1 cellular context compared by ENCODE assay signal in the genomic region with DNA sequence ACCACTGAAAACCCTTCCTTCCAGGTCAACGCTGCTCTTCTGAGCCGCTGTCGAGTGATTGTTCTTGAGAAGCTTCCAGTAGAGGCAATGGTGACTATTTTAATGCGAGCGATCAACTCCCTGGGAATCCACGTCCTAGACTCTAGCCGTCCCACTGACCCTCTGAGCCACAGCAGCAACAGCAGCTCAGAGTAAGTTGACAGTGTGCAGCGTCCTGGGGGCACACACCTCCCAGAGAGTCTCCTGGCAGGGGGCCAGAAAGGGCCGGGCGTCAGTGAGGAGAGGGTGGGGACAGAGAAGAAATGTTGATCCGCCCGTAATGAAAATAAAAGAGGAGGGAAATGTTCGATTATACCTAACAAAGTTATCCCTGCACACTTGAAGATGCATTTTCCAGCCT.
TF ChIP-seq lines count a peak whose summit lies in the region.

No MANE protein-coding gene starts in this region.

TF ChIP-seq in K562, 482 proteins besides CTCF, POLR2A, EP300 and RAD21 (continues in another document):
- TF ChIP-seq SMARCE1 (IDR thresholded peaks at IDR 0.05) = peak; percentile 62; the same call in 1 of the 2 replicates
- TF ChIP-seq NFIX (CRISPR knock-in tag; IDR thresholded peaks at IDR 0.05; ENCODE audit: low read depth) = peak; percentile 92
- peak; percentile 55; the same call in 1 of the 2 replicates for TF ChIP-seq NKRF (IDR thresholded peaks at IDR 0.05; ENCODE audit: borderline replicate concordance)
- TF ChIP-seq RBBP5 (IDR thresholded peaks at IDR 0.05; ENCODE audit: borderline replicate concordance, insufficient read depth, low read length, poor library complexity, severe bottlenecking) = peak; percentile 29
- TF ChIP-seq ZC3H11A (IDR thresholded peaks at IDR 0.05; ENCODE audit: low read depth, low read length) = no peak
- no peak for TF ChIP-seq NELFE (IDR thresholded peaks at IDR 0.05; ENCODE audit: insufficient read depth, insufficient read length)
- TF ChIP-seq, protein P1, sequence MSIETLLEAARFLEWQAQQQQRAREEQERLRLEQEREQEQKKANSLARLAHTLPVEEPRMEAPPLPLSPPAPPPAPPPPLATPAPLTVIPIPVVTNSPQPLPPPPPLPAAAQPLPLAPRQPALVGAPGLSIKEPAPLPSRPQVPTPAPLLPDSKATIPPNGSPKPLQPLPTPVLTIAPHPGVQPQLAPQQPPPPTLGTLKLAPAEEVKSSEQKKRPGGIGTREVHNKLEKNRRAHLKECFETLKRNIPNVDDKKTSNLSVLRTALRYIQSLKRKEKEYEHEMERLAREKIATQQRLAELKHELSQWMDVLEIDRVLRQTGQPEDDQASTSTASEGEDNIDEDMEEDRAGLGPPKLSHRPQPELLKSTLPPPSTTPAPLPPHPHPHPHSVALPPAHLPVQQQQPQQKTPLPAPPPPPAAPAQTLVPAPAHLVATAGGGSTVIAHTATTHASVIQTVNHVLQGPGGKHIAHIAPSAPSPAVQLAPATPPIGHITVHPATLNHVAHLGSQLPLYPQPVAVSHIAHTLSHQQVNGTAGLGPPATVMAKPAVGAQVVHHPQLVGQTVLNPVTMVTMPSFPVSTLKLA (conservative IDR thresholded peaks at IDR 0.05) = peak in 1 of 2 experiments; percentile 63; a peak in 2 of 4 replicates
- TF ChIP-seq HNRNPH1 (optimal IDR thresholded peaks at IDR 0.05; ENCODE audit: low read depth, low read length) = no peak
- TF ChIP-seq ZBED1 (IDR thresholded peaks at IDR 0.05) = 0 out of 2 replicates have a peak, but pooled peaks have one; percentile 32
- no peak for TF ChIP-seq CREB1 (IDR thresholded peaks at IDR 0.05)
- peak; percentile 33; the same call in 1 of the 2 replicates for TF ChIP-seq CREB1 (CRISPR knock-in tag; IDR thresholded peaks at IDR 0.05)
- peak; percentile 38; the same call in 1 of the 2 replicates for TF ChIP-seq BHLHE40 (IDR thresholded peaks at IDR 0.05; ENCODE audit: low read length)
- TF ChIP-seq RBM34 (IDR thresholded peaks at IDR 0.05; ENCODE audit: borderline replicate concordance, insufficient read depth, low read length) = no peak
- TF ChIP-seq MXI1 (IDR thresholded peaks at IDR 0.05; ENCODE audit: low read depth, low read length) = 0 out of 2 replicates have a peak, but pooled peaks have one; percentile 35
- no peak for TF ChIP-seq SFPQ (IDR thresholded peaks at IDR 0.05; ENCODE audit: low read depth, low read length)
- TF ChIP-seq RBFOX2 (IDR thresholded peaks at IDR 0.05; ENCODE audit: low read depth, low read length) = 0 out of 2 replicates have a peak, but pooled peaks have one; percentile 25
- 0 out of 4 replicates have a peak, but pooled peaks of 1 of the 2 experiments have one; percentile 16 for TF ChIP-seq ARNT (IDR thresholded peaks at IDR 0.05)
- 0 out of 2 replicates have a peak, but pooled peaks have one; percentile 39 for TF ChIP-seq ZBTB2 (IDR thresholded peaks at IDR 0.05)
- peak; percentile 69; the same call in 1 of the 2 replicates for TF ChIP-seq LCOR (CRISPR knock-in tag; IDR thresholded peaks at IDR 0.05)
- TF ChIP-seq MEIS2 (IDR thresholded peaks at IDR 0.05; ENCODE audit: partially characterized antibody) = peak; percentile 15
- 0 out of 2 replicates have a peak, but pooled peaks have one; percentile 12 for TF ChIP-seq PKNOX1 (IDR thresholded peaks at IDR 0.05)
- TF ChIP-seq RB1 (IDR thresholded peaks at IDR 0.05; ENCODE audit: low read depth) = 0 out of 2 replicates have a peak, but pooled peaks have one; percentile 41
- peak; percentile 100 for TF ChIP-seq NFIC (IDR thresholded peaks at IDR 0.05)
- 0 out of 4 replicates have a peak, but pooled peaks of 1 of the 2 experiments have one; percentile 30 for TF ChIP-seq RCOR1 (IDR thresholded peaks at IDR 0.05; ENCODE audit: borderline replicate concordance in 1 of 2, low read depth in 2 of 2, low read length in 2 of 2)
- TF ChIP-seq, protein P2, sequence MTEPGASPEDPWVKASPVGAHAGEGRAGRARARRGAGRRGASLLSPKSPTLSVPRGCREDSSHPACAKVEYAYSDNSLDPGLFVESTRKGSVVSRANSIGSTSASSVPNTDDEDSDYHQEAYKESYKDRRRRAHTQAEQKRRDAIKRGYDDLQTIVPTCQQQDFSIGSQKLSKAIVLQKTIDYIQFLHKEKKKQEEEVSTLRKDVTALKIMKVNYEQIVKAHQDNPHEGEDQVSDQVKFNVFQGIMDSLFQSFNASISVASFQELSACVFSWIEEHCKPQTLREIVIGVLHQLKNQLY (CRISPR knock-in tag; conservative IDR thresholded peaks at IDR 0.05) = 0 out of 4 replicates have a peak, but pooled peaks of 1 of the 2 experiments have one; percentile 27
- TF ChIP-seq CBX3 (IDR thresholded peaks at IDR 0.05; ENCODE audit: borderline replicate concordance in 1 of 2, low read length in 2 of 2) = 0 out of 3 replicates have a peak, but pooled peaks of 1 of the 2 experiments have one; percentile 25
- no peak for TF ChIP-seq ZNF224 (CRISPR knock-in tag; IDR thresholded peaks at IDR 0.05)
- TF ChIP-seq SMARCA4 (IDR thresholded peaks at IDR 0.05) = 0 out of 2 replicates have a peak, but pooled peaks have one; percentile 13
- TF ChIP-seq VEZF1 (CRISPR knock-in tag; IDR thresholded peaks at IDR 0.05) = peak; percentile 24; the same call in 1 of the 2 replicates
- TF ChIP-seq MYC (IDR thresholded peaks at IDR 0.05; ENCODE audit: low read depth, low read length) = 0 out of 2 replicates have a peak, but pooled peaks have one; percentile 47
- TF ChIP-seq MYC (CRISPR knock-in tag; IDR thresholded peaks at IDR 0.05; ENCODE audit: borderline replicate concordance, low read depth) = no peak
- peak; percentile 60; the same call in 1 of the 2 replicates for TF ChIP-seq E2F1 (CRISPR knock-in tag; IDR thresholded peaks at IDR 0.05)
- peak; percentile 94 for TF ChIP-seq SMAD1 (IDR thresholded peaks at IDR 0.05; ENCODE audit: low read depth, low read length, partially characterized antibody)
- TF ChIP-seq NCOA2 (IDR thresholded peaks at IDR 0.05; ENCODE audit: partially characterized antibody in 2 of 2) = peak in 1 of 2 experiments; percentile 48
- TF ChIP-seq TFAP4 (CRISPR knock-in tag; IDR thresholded peaks at IDR 0.05; ENCODE audit: borderline replicate concordance) = peak; percentile 50; the same call in 1 of the 2 replicates
- TF ChIP-seq SIN3A (IDR thresholded peaks at IDR 0.05; ENCODE audit: borderline replicate concordance in 2 of 2, control insufficient read depth in 1 of 2, low read depth in 2 of 2, low read length in 2 of 2) = 0 out of 4 replicates have a peak, but pooled peaks of 1 of the 2 experiments have one; percentile 32
- TF ChIP-seq NBN (IDR thresholded peaks at IDR 0.05; ENCODE audit: low read depth) = 0 out of 2 replicates have a peak, but pooled peaks have one; percentile 54
- TF ChIP-seq, protein P3, sequence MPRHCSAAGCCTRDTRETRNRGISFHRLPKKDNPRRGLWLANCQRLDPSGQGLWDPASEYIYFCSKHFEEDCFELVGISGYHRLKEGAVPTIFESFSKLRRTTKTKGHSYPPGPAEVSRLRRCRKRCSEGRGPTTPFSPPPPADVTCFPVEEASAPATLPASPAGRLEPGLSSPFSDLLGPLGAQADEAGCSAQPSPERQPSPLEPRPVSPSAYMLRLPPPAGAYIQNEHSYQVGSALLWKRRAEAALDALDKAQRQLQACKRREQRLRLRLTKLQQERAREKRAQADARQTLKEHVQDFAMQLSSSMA (CRISPR knock-in tag; IDR thresholded peaks at IDR 0.05) = no peak
- TF ChIP-seq ZC3H8 (IDR thresholded peaks at IDR 0.05) = no peak
